Comparison of ENCODE assay signal across 23 cellular contexts in genomic region chr10:7250236-7250635, GRCh38.
"Had no signal": no experiment of that assay in that cellular context is flagged by ENCODE, and none has a peak within 500 bp of the region (broad histone marks: within the 10 kb centered on the region; RNA-seq: fewer than 3 reads in every experiment).

No MANE protein-coding gene starts in this region.

- H3K27ac ChIP-seq: brain microvascular endothelial cell, coronary artery, dorsolateral prefrontal cortex had no signal

- ATAC-seq: activated CD4-positive, alpha-beta T cell treated with anti-CD3 and anti-CD28 coated beads for 36 hours; activated CD8-positive, alpha-beta memory T cell treated with anti-CD3 and anti-CD28 coated beads, Interleukin-2, amount 10 ng/mL, durations not matched to agents 7 days and 5 days; activated CD8-positive, alpha-beta T cell treated with anti-CD3 and anti-CD28 coated beads, Interleukin-2, amount 10 ng/mL, durations not matched to agents 7 days and 5 days; esophagus mucosa had no signal

- H3K4me3 ChIP-seq: coronary artery, dorsolateral prefrontal cortex had no signal

- H3K27me3 ChIP-seq: brain microvascular endothelial cell, dorsolateral prefrontal cortex had no signal

- DNase-seq: activated CD4-positive, alpha-beta memory T cell treated with anti-CD3 and anti-CD28 coated beads for 36 hours; activated CD4-positive, alpha-beta T cell treated with anti-CD3 and anti-CD28 coated beads for 36 hours; activated CD4-positive, alpha-beta T cell treated with anti-CD3 and anti-CD28 coated beads, Interleukin-2, amount 10 ng/mL, durations not matched to agents 24 days and 14 days; activated CD4-positive, CD25-positive, alpha-beta regulatory T cell; activated CD4-positive, CD25-positive, alpha-beta regulatory T cell treated with anti-CD3 and anti-CD28 coated beads, Interleukin-2, amount 50 U/mL, for 72 hours; activated CD8-positive, alpha-beta memory T cell treated with anti-CD3 and anti-CD28 coated beads, Interleukin-2, amount 10 ng/mL, durations not matched to agents 7 days and 5 days; activated CD8-positive, alpha-beta memory T cell treated with anti-CD3 and anti-CD28 coated beads, Interleukin-2, amount 50 U/mL, for 4 hours; activated CD8-positive, alpha-beta T cell treated with anti-CD3 and anti-CD28 coated beads, Interleukin-2, amount 10 ng/mL, durations not matched to agents 7 days and 5 days; activated effector memory CD4-positive, alpha-beta T cell treated with anti-CD3 and anti-CD28 coated beads, Interleukin-2, amount 50 U/mL, for 16 hours; activated naive CD4-positive, alpha-beta T cell treated with anti-CD3 and anti-CD28 coated beads for 36 hours; activated T-cell treated with anti-CD3 and anti-CD28 coated beads, Interleukin-2, amount 50 U/mL, for 1 hour; activated T-cell treated with anti-CD3 and anti-CD28 coated beads, Interleukin-2, amount 50 U/mL, for 48 hours; amniotic stem cell; anterior cingulate cortex; brain microvascular endothelial cell; dorsolateral prefrontal cortex; effector memory CD4-positive, alpha-beta T cell; endodermal cell; foreskin fibroblast; head of caudate nucleus; T-helper 2 cell had no signal

- H3K36me3 ChIP-seq: brain microvascular endothelial cell had no signal
